In the genomic region with DNA sequence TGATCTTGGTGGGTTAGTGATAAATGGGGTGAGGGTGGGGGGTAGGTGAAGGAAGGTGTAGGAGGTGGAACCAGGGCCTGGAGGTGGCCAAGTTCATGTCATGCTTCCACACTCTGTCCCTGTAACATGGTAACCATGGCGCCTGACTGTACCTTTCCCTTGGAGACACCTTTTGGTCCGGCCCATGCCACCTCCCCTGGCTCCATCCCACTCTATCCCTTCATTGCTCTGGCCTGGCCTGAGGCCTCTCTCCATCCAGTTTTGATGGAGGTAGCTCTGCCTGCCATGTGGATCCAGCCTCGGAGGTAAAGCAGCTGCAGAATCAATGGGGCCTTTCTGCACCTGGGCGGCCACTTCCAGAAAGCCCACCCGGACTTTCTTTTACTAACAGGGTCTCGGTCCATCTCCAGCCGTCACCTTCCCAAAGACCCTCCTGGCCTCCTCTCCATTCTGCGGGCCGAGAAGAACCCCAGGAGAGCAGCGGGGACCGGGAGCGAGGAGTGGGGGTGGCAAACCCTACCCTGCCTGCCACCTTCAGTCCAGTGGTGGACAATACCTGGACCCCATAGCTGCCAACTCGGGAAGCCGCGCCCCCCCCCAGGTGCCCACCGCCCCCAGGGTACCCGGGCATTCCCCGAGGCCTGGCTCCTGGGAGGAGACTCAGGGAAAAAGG, we compare ENCODE assay signal across 8 cellular contexts. TPM values are rescaled to one million over a fixed set of nuclear protein-coding genes. Genes with fewer than 3 reads are reported as not detected.
A peak's percentile ranks its signal among the peaks of the same experiment; 100 is the strongest.
DNase-seq lines count a peak whose midpoint lies in the region; ATAC-seq, FAIRE-seq and TF ChIP-seq lines count a peak whose summit lies in the region.

No MANE protein-coding gene starts in this region.

- H3K4me3 Mint-ChIP-seq in CD14-positive monocyte: peak overlapping the region; percentile 65 to 71
- H3K4me3 Mint-ChIP-seq in endodermal cell: peak overlapping the region; percentile 79
- peak overlapping the region; percentile 78 for H3K4me3 Mint-ChIP-seq in neural crest cell

- 39 to 46% methylated on average over 10 to 18 of the region's 18 CpGs for WGBS in endodermal cell (ENCODE audit: insufficient coverage in 1 of 2, insufficient read length in 1 of 2), 2 experiments

- no peak overlapping the region for H3K27ac ChIP-seq in endodermal cell (ENCODE audit: low read depth, low read length)

- H3K36me3 Mint-ChIP-seq in CD14-positive monocyte (peaks cover 14 to 23% of the 10 kb centered on the region in 2 donors), endodermal cell (ENCODE audit: low read depth) (peaks cover 18% of the 10 kb centered on the region), neural crest cell (ENCODE audit: low read depth) (peaks cover 8% of the 10 kb centered on the region)

- H3K27me3 ChIP-seq in MG63 (no peaks in the 10 kb centered on the region), endodermal cell (ENCODE audit: control insufficient read depth, insufficient read depth, low read length, poor library complexity, severe bottlenecking) (no peaks in the 10 kb centered on the region)

- H3K4me3 ChIP-seq in MG63: peak overlapping the region; percentile 73
- H3K4me3 ChIP-seq in endodermal cell (ENCODE audit: low read length): peak overlapping the region; percentile 98

- no peak for ATAC-seq in GM19463 (IDR thresholded peaks at IDR 0.05; ENCODE audit: unreplicated experiment)

- intact Hi-C loops in CD14-positive monocyte (cut with micrococcal nuclease): loop anchor here in 1 of 2 donors (10.0 kb wide), 1 partner anchor 447 kb away; a partner anchor contains a TSS

- H3K9ac ChIP-seq in endodermal cell (ENCODE audit: extremely low read depth, low read length, poor library complexity, severe bottlenecking): no peak overlapping the region

- H3K4me1 Mint-ChIP-seq in CD14-positive monocyte: peaks cover 16% of the 10 kb centered on the region
- peaks cover 6% of the 10 kb centered on the region for H3K4me1 Mint-ChIP-seq in endodermal cell
- peaks cover 16% of the 10 kb centered on the region for H3K4me1 Mint-ChIP-seq in neural crest cell

- H3K27ac Mint-ChIP-seq in CD14-positive monocyte: peak overlapping the region in 2 of 7 donors; percentile 30 to 59
- H3K27ac Mint-ChIP-seq in endodermal cell: no peak overlapping the region
- no peak overlapping the region for H3K27ac Mint-ChIP-seq in neural crest cell (ENCODE audit: unreplicated experiment)

- DNase-seq in CD14-positive monocyte (ENCODE audit: low spot score): no peak
- no peak for DNase-seq in MG63
- peak; percentile 57 for DNase-seq in endodermal cell
- DNase-seq in neural crest cell (ENCODE audit: low read depth, low spot score): no peak
- no peak for DNase-seq in GM19239 (ENCODE audit: insufficient read length, low spot score)
- DNase-seq in C1 segment of cervical spinal cord (lab: John Stamatoyannopoulos, UW): no peak
- DNase-seq in HCEC 1CT: no peak

- FAIRE-seq in GM19239 (lab: Jason Lieb, UNC): no peak

- no peak for TF ChIP-seq CTCF in CD14-positive monocyte (IDR thresholded peaks at IDR 0.05)
- TF ChIP-seq CTCF in endodermal cell (conservative IDR thresholded peaks at IDR 0.05): no peak
- no peak for TF ChIP-seq CTCF in neural crest cell (conservative IDR thresholded peaks at IDR 0.05)

- H3K27me3 Mint-ChIP-seq in CD14-positive monocyte (ENCODE audit: low read depth in 3 of 3) (peaks cover 10 to 16% (median 13%) of the 10 kb centered on the region in 3 donors), endodermal cell (ENCODE audit: insufficient read depth) (no peaks in the 10 kb centered on the region), neural crest cell (ENCODE audit: low read depth) (peaks cover 16% of the 10 kb centered on the region)

- H3K4me1 ChIP-seq in endodermal cell (ENCODE audit: control insufficient read depth, insufficient read depth, low read length): no peaks in the 10 kb centered on the region

- H3K36me3 ChIP-seq in MG63 (peaks cover 6% of the 10 kb centered on the region), endodermal cell (ENCODE audit: control insufficient read depth, insufficient read depth, low read length) (peaks cover 23% of the 10 kb centered on the region)

- H3K9me3 Mint-ChIP-seq in CD14-positive monocyte (no peaks in the 10 kb centered on the region), endodermal cell (no peaks in the 10 kb centered on the region), neural crest cell (no peaks in the 10 kb centered on the region)

- no peaks in the 10 kb centered on the region for H3K9me3 ChIP-seq in MG63
- no peaks in the 10 kb centered on the region for H3K9me3 ChIP-seq in endodermal cell (ENCODE audit: control insufficient read depth, low read length)

RNA-seq across cellular contexts. Expression of a gene that starts 0.5 kb away (rescaled TPM):
- 1 to 10 TPM in 1 of 2 donors, under 1 TPM in 1; 0.67 to 1.2 TPM for polyA plus RNA-seq in CD14-positive monocyte
- 3.4 and 3.9 TPM in 2 replicates for total RNA-seq in MG63 (2014; rRNA removed; shearing (Covaris generic); ENCODE audit: low replicate concordance)
- total RNA-seq in endodermal cell (10 to 100 TPM; 64.3 to 68.8 TPM), neural crest cell (66.9 and 74.2 TPM in 2 replicates)
- polyA plus RNA-seq in endodermal cell (2013, experiment 1 of 2): 29.8 TPM
- polyA plus RNA-seq in endodermal cell (2013, experiment 2 of 2): 30.4 TPM

RNA-seq across cellular contexts. Expression of a gene that starts 8.0 kb away (rescaled TPM):
- polyA plus RNA-seq in CD14-positive monocyte: not detected
- total RNA-seq in MG63 (2014; rRNA removed; shearing (Covaris generic); ENCODE audit: low replicate concordance): 0.23 TPM in 1 of 2 replicates, not detected in the other
- total RNA-seq in endodermal cell (under 1 TPM in 1 of 2 donors, not detected in 1; 0.15 TPM), neural crest cell (0.61 and 0.82 TPM in 2 replicates)
- 6.2 TPM for polyA plus RNA-seq in endodermal cell (2013, experiment 1 of 2)
- 5.8 TPM for polyA plus RNA-seq in endodermal cell (2013, experiment 2 of 2)

Comparison
In these comparisons a context has a peak if more than half of its experiments do, and no peak if none do; other contexts are left out.
1. RNA of a gene that starts 0.5 kb away (total RNA-seq): 64.3 to 68.8 TPM in endodermal cell and 66.9 to 74.2 TPM in neural crest cell; 3.4 to 3.9 TPM in MG63; every median in the first group is over 10 times any median in the second.
2. Peak in every context shown above with its lines, with median percentiles within 50 percentile points of each other: H3K4me3 Mint-ChIP-seq.